ENCODE assay signal across 1 cellular context in genomic region chr7:28674359-28674782, GRCh38.
TF ChIP-seq lines count a peak whose summit lies in the region.

No MANE protein-coding gene starts in this region.

TF ChIP-seq in HEK293, 187 proteins besides CTCF, POLR2A, EP300 and RAD21 (continued from another document):
- TF ChIP-seq ZNF449 (tag by site-specific recombination; IDR thresholded peaks at IDR 0.05) (no peak), EGR2 (tag by site-specific recombination; IDR thresholded peaks at IDR 0.05; ENCODE audit: low read depth) (no peak), ZNF701 (tag by site-specific recombination; IDR thresholded peaks at IDR 0.05) (no peak), ZNF501 (tag by site-specific recombination; IDR thresholded peaks at IDR 0.05) (no peak), KLF9 (tag by site-specific recombination; IDR thresholded peaks at IDR 0.05; ENCODE audit: low read depth) (no peak), ZNF658 (tag by site-specific recombination; IDR thresholded peaks at IDR 0.05) (no peak)
